14 cellular contexts compared by ENCODE assay signal in the genomic region with DNA sequence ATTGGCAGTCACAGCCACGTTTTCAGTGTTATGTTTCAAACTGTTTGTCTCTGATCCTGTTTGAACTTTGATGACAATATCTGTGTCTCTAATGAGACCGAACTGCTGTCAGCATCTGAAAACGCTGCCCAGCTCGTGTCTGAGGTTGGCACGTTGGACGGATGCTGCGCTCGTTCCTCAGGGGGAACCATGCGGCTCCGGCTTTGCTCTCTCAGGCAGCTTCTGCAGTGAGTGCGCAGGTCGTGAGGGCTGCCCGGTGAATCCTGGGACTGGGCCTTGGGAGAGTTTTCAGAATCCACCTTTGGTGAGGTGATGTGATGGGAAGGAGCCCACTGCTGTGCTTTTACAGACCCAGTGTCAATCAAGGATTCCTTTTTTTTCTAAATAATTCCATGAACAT. TPM values are rescaled to one million over a fixed set of nuclear protein-coding genes. Genes with fewer than 3 reads are reported as not detected.
DNase-seq lines count a peak whose midpoint lies in the region; ATAC-seq and TF ChIP-seq lines count a peak whose summit lies in the region.
"Had no signal": no experiment of that assay in that cellular context is flagged by ENCODE, and none has a peak within 500 bp of the region (broad histone marks: within the 10 kb centered on the region; RNA-seq: fewer than 3 reads in every experiment).

No MANE protein-coding gene starts in this region.

- no peak for TF ChIP-seq POLR2A in heart left ventricle (IDR thresholded peaks at IDR 0.05)

- H3K27ac ChIP-seq in heart left ventricle (peak overlapping the region in 9 of 12 donors; percentile 41 to 91 (median 74)), right cardiac atrium (ENCODE audit: low read length) (peak overlapping the region; percentile 5)
- H3K27ac ChIP-seq in CD8-positive, alpha-beta memory T cell (ENCODE audit: low read depth, low read length), result no peak overlapping the region
- H3K27ac ChIP-seq: BLaER1 had no signal

- H3K27me3 ChIP-seq in heart left ventricle (no peaks in the 10 kb centered on the region), right cardiac atrium (ENCODE audit: control insufficient read depth, insufficient read depth) (no peaks in the 10 kb centered on the region)
- H3K27me3 ChIP-seq in CD8-positive, alpha-beta memory T cell (ENCODE audit: insufficient read depth, low read length, poor library complexity, severe bottlenecking), result no peaks in the 10 kb centered on the region
- H3K27me3 ChIP-seq: BLaER1 had no signal

- no peak for TF ChIP-seq CTCF in heart left ventricle (IDR thresholded peaks at IDR 0.05)
- TF ChIP-seq CTCF in mucosa of descending colon (IDR thresholded peaks at IDR 0.05), result no peak

- H3K4me1 ChIP-seq in heart left ventricle, result peaks cover 0 to 51% (median 6%) of the 10 kb centered on the region in 12 donors
- H3K4me1 ChIP-seq in right cardiac atrium (ENCODE audit: control insufficient read depth, insufficient read depth, low read length), result no peaks in the 10 kb centered on the region
- no peaks in the 10 kb centered on the region for H3K4me1 ChIP-seq in CD8-positive, alpha-beta memory T cell (ENCODE audit: insufficient read depth, low read length)
- H3K4me1 ChIP-seq in mucosa of descending colon (ENCODE audit: low read depth), result no peaks in the 10 kb centered on the region

- no peaks in the 10 kb centered on the region for H3K9me3 Mint-ChIP-seq in CD8-positive, alpha-beta memory T cell

- H3K27me3 Mint-ChIP-seq in CD8-positive, alpha-beta memory T cell, result peaks cover 0 to 2% of the 10 kb centered on the region in 2 donors

- CTCF ChIA-PET in CD8-positive, alpha-beta memory T cell (lab: Charles Lee), result no interaction called here

- peak; percentile 74 for ATAC-seq in Right ventricle myocardium inferior
- ATAC-seq in heart left ventricle, result peak; percentile 30 to 71 (median 66)
- ATAC-seq in right cardiac atrium, result peak; percentile 52 to 57
- no peak for ATAC-seq in mucosa of descending colon

- H3K27ac Mint-ChIP-seq in CD8-positive, alpha-beta memory T cell, result no peak overlapping the region

- 45 to 61% (median 59%) methylated on average over 7 to 13 of the region's 13 CpGs for WGBS in heart left ventricle, 4 donors
- 66% methylated on average over 13 of the region's 13 CpGs for WGBS in right cardiac atrium

- H3K36me3 ChIP-seq in heart left ventricle (no peaks in the 10 kb centered on the region), mucosa of descending colon (ENCODE audit: low read depth) (no peaks in the 10 kb centered on the region)
- H3K36me3 ChIP-seq in CD8-positive, alpha-beta memory T cell (ENCODE audit: insufficient read depth, low read length), result no peaks in the 10 kb centered on the region
- H3K36me3 ChIP-seq: BLaER1 had no signal

- H3K4me3 Mint-ChIP-seq in CD8-positive, alpha-beta memory T cell, result no peak overlapping the region

- H3K36me3 Mint-ChIP-seq in CD8-positive, alpha-beta memory T cell, result no peaks in the 10 kb centered on the region

- H3K4me3 ChIP-seq in heart left ventricle (no peak overlapping the region), right cardiac atrium (ENCODE audit: low read length) (no peak overlapping the region), mucosa of descending colon (no peak overlapping the region)
- H3K4me3 ChIP-seq in CD8-positive, alpha-beta memory T cell (ENCODE audit: low read length), result no peak overlapping the region
- H3K4me3 ChIP-seq: BLaER1 had no signal

- H3K4me1 Mint-ChIP-seq in CD8-positive, alpha-beta memory T cell, result no peaks in the 10 kb centered on the region

- POLR2A ChIA-PET in CD8-positive, alpha-beta memory T cell (lab: Charles Lee), result no interaction called here

- no peak for DNase-seq in Right ventricle myocardium inferior (ENCODE audit: missing footprints)
- no peak for DNase-seq in cardiac septum (ENCODE audit: low spot score)
- DNase-seq in heart left ventricle, result peak in 4 of 5 donors; percentile 26 to 65 (median 56)
- DNase-seq in right cardiac atrium, result peak; percentile 14 to 65 (median 58)
- DNase-seq in CD8-positive, alpha-beta memory T cell, result no peak
- DNase-seq in mucosa of descending colon, result no peak
- DNase-seq in globus pallidus (ENCODE audit: low spot score), result no peak
- DNase-seq in RPMI8226, result no peak
- DNase-seq: 8988T, AML-193, DMS53, GF-D8, H7 had no signal

- H3K9me3 ChIP-seq in heart left ventricle, result no peaks in the 10 kb centered on the region
- no peaks in the 10 kb centered on the region for H3K9me3 ChIP-seq in right cardiac atrium (ENCODE audit: control insufficient read depth, low read length)
- no peaks in the 10 kb centered on the region for H3K9me3 ChIP-seq in CD8-positive, alpha-beta memory T cell (ENCODE audit: low read length)
- H3K9me3 ChIP-seq in mucosa of descending colon, result no peaks in the 10 kb centered on the region
- H3K9me3 ChIP-seq: BLaER1 had no signal

- intact Hi-C loops in Right ventricle myocardium inferior (cut with DNase I), result loop anchor here (5.0 kb wide), 1 partner anchor 52 kb away; no protein-coding TSS in a partner anchor
- intact Hi-C loops in cardiac septum (cut with DNase I), result no loop called here
- intact Hi-C loops in heart left ventricle (cut with DNase I), result loop anchor here in 2 of 10 donors (10.0 kb wide), 2 partner anchors 144 to 196 kb away; no protein-coding TSS in a partner anchor
- intact Hi-C loops in right cardiac atrium (cut with DNase I), result no loop called here
- intact Hi-C loops in mucosa of descending colon (cut with DNase I, micrococcal nuclease), result no loop called here

RNA-seq across cellular contexts. Expression of a gene that starts 58.4 kb away (rescaled TPM):
- total RNA-seq in Right ventricle myocardium inferior (828 TPM), cardiac septum (1,779 TPM), heart left ventricle (1,000 to 10,000 TPM in 7 of 9 donors, 100 to 1,000 TPM in 2; 966 to 2,158 (median 1,443) TPM), right cardiac atrium (100 to 1,000 TPM; 578 to 776 (median 669) TPM), mucosa of descending colon (100 to 1,000 TPM in 1 of 3 donors, 10 to 100 TPM in 2; 44.9 to 416 (median 53.7) TPM)
- polyA plus RNA-seq in heart left ventricle (100 to 1,000 TPM; 254 to 473 TPM), right cardiac atrium (181 TPM)
- not detected for total RNA-seq in CD8-positive, alpha-beta memory T cell
- polyA plus RNA-seq in CD8-positive, alpha-beta memory T cell, result not detected

Comparison
In these comparisons a context has a peak if more than half of its experiments do, and no peak if none do; other contexts are left out.
1. DNase-seq: peak in heart left ventricle (4 of 5) and right cardiac atrium (3 of 3); none in Right ventricle myocardium inferior (single experiment), cardiac septum (single experiment), CD8-positive, alpha-beta memory T cell (0 of 5), mucosa of descending colon (0 of 3), globus pallidus (single experiment) and RPMI8226 (single experiment).
2. RNA of a gene that starts 58.4 kb away (total RNA-seq): 1,779 TPM in cardiac septum (single experiment), 966 to 2,158 TPM in heart left ventricle, 828 TPM in Right ventricle myocardium inferior (single experiment), 578 to 776 TPM in right cardiac atrium and 44.9 to 416 TPM in mucosa of descending colon; not detected in CD8-positive, alpha-beta memory T cell; every median in the first group is over 10 times any median in the second.